9 cellular contexts compared by ENCODE assay signal in genomic region chr2:232901711-232902578, GRCh38. TPM values are rescaled to one million over a fixed set of nuclear protein-coding genes. Genes with fewer than 3 reads are reported as not detected.
DNase-seq lines count a peak whose midpoint lies in the region; ATAC-seq and TF ChIP-seq lines count a peak whose summit lies in the region.
"Had no signal": no experiment of that assay in that cellular context is flagged by ENCODE, and none has a peak within 500 bp of the region (broad histone marks: within the 10 kb centered on the region; RNA-seq: fewer than 3 reads in every experiment).

No MANE protein-coding gene starts in this region.

- H3K4me1 ChIP-seq in heart right ventricle: peaks cover 0 to 17% (median 0%) of the 10 kb centered on the region in 9 donors
- no peaks in the 10 kb centered on the region for H3K4me1 ChIP-seq in right atrium auricular region
- H3K4me1 ChIP-seq: lower lobe of right lung had no signal

- intact Hi-C loops in heart right ventricle (cut with DNase I): no loop called here

- H3K4me1 Mint-ChIP-seq in activated CD4-positive, alpha-beta memory T cell treated with anti-CD3 and anti-CD28 coated beads, Interleukin-2, amount 10 ng/mL, durations not matched to agents 7 days and 5 days: peaks cover 11% of the 10 kb centered on the region

- no peaks in the 10 kb centered on the region for H3K36me3 Mint-ChIP-seq in activated CD4-positive, alpha-beta memory T cell treated with anti-CD3 and anti-CD28 coated beads, Interleukin-2, amount 10 ng/mL, durations not matched to agents 7 days and 5 days (ENCODE audit: low read depth)

- peak overlapping the region; percentile 11 for H3K27ac Mint-ChIP-seq in activated CD4-positive, alpha-beta memory T cell treated with anti-CD3 and anti-CD28 coated beads, Interleukin-2, amount 10 ng/mL, durations not matched to agents 7 days and 5 days

- 60 to 71% methylated on average over 28 of the region's 28 CpGs for WGBS in heart right ventricle, 2 donors

- H3K9me3 ChIP-seq in heart right ventricle (no peaks in the 10 kb centered on the region), right atrium auricular region (no peaks in the 10 kb centered on the region)
- H3K9me3 ChIP-seq: lower lobe of right lung had no signal

- H3K4me3 ChIP-seq in heart right ventricle (no peak overlapping the region), right atrium auricular region (no peak overlapping the region)
- H3K4me3 ChIP-seq: lower lobe of right lung had no signal

- TF ChIP-seq CTCF in heart right ventricle (IDR thresholded peaks at IDR 0.05) (no peak), right atrium auricular region (IDR thresholded peaks at IDR 0.05) (no peak)

- no peaks in the 10 kb centered on the region for H3K9me3 Mint-ChIP-seq in activated CD4-positive, alpha-beta memory T cell treated with anti-CD3 and anti-CD28 coated beads, Interleukin-2, amount 10 ng/mL, durations not matched to agents 7 days and 5 days

- H3K36me3 ChIP-seq in heart right ventricle: no peaks in the 10 kb centered on the region
- H3K36me3 ChIP-seq in right atrium auricular region: no peaks in the 10 kb centered on the region
- H3K36me3 ChIP-seq: lower lobe of right lung had no signal

- peak overlapping the region in 1 of 10 donors; percentile 20 for H3K27ac ChIP-seq in heart right ventricle
- H3K27ac ChIP-seq in right atrium auricular region: no peak overlapping the region
- H3K27ac ChIP-seq: lower lobe of right lung had no signal

- DNase-seq in heart right ventricle: no peak
- no peak for DNase-seq in right atrium auricular region (ENCODE audit: low spot score)
- peak; percentile 55 for DNase-seq in activated CD4-positive, alpha-beta memory T cell treated with anti-CD3 and anti-CD28 coated beads, Interleukin-2, amount 10 ng/mL, durations not matched to agents 7 days and 5 days
- peak; percentile 91 for DNase-seq in iris pigment epithelial cell (ENCODE audit: low read depth)
- no peak for DNase-seq in cortex of kidney (lab: John Stamatoyannopoulos, UW)
- DNase-seq in medulla oblongata (ENCODE audit: extremely low spot score): no peak
- DNase-seq: lower lobe of right lung had no signal

- CTCF ChIA-PET in activated CD4-positive, alpha-beta memory T cell treated with anti-CD3 and anti-CD28 coated beads, Interleukin-2, amount 10 ng/mL, durations not matched to agents 7 days and 5 days (lab: Charles Lee): no interaction called here

- no peaks in the 10 kb centered on the region for H3K27me3 Mint-ChIP-seq in activated CD4-positive, alpha-beta memory T cell treated with anti-CD3 and anti-CD28 coated beads, Interleukin-2, amount 10 ng/mL, durations not matched to agents 7 days and 5 days

- H3K27me3 ChIP-seq in heart right ventricle: peaks cover 0 to 28% (median 18%) of the 10 kb centered on the region in 7 donors
- H3K27me3 ChIP-seq in right atrium auricular region: no peaks in the 10 kb centered on the region

- POLR2A ChIA-PET in activated CD4-positive, alpha-beta memory T cell treated with anti-CD3 and anti-CD28 coated beads, Interleukin-2, amount 10 ng/mL, durations not matched to agents 7 days and 5 days (lab: Charles Lee): no interaction called here

- ATAC-seq in heart right ventricle (peak in 5 of 8 donors; percentile 31 to 74 (median 42)), GM21381 (IDR thresholded peaks at IDR 0.05; ENCODE audit: unreplicated experiment) (no peak), HG02642 (IDR thresholded peaks at IDR 0.05; ENCODE audit: poor library complexity, unreplicated experiment) (no peak)

- no peak overlapping the region for H3K4me3 Mint-ChIP-seq in activated CD4-positive, alpha-beta memory T cell treated with anti-CD3 and anti-CD28 coated beads, Interleukin-2, amount 10 ng/mL, durations not matched to agents 7 days and 5 days

RNA-seq across cellular contexts. Expression of gene SNORC, which starts 31.9 kb away (rescaled TPM):
- total RNA-seq in heart right ventricle (1 to 10 TPM in 4 of 10 donors, under 1 TPM in 6; 0.71 to 1.7 (median 0.94) TPM), right atrium auricular region (under 1 TPM; 0.12 to 0.30 TPM)
- polyA plus RNA-seq in heart right ventricle: 1 to 10 TPM in 1 of 2 donors, under 1 TPM in 1; 0.70 to 1.6 TPM
- 1 to 10 TPM; 1.3 to 1.9 TPM for total RNA-seq in activated CD4-positive, alpha-beta memory T cell treated with anti-CD3 and anti-CD28 coated beads, Interleukin-2, amount 10 ng/mL, durations not matched to agents 7 days and 5 days

Comparison
In these comparisons a context has a peak if more than half of its experiments do, and no peak if none do; other contexts are left out.
1. ATAC-seq: peak in heart right ventricle (5 of 8); none in GM21381 (single experiment) and HG02642 (single experiment).
2. DNase-seq: peak in activated CD4-positive, alpha-beta memory T cell treated with anti-CD3 and anti-CD28 coated beads, Interleukin-2, amount 10 ng/mL, durations not matched to agents 7 days and 5 days (single experiment) and iris pigment epithelial cell (single experiment); none in heart right ventricle (0 of 2), right atrium auricular region (single experiment), cortex of kidney (single experiment) and medulla oblongata (single experiment).